20 cellular contexts compared by ENCODE assay signal in the genomic region with DNA sequence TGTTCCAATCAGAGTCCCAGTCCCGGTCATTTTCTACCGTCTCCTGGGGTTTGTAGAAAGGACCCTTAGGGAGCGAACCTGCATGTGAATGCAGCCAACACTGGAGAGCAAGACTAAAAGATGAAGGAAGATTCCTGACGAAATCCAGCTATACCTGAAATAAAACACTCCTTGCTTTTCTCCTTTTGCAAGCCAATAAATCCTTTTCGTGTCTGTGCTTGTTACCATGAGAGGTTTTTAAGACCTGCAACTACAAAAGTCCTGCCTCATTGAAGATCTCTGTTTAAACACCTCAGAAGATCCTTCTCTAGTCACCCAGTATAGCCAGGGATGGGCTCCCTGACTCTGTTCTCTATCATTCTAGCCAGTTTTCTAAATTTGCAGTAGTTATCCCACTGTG. TPM values are rescaled to one million over a fixed set of nuclear protein-coding genes. Genes with fewer than 3 reads are reported as not detected.
DNase-seq lines count a peak whose midpoint lies in the region; ATAC-seq and TF ChIP-seq lines count a peak whose summit lies in the region.
"Had no signal": no experiment of that assay in that cellular context is flagged by ENCODE, and none has a peak within 500 bp of the region (broad histone marks: within the 10 kb centered on the region; RNA-seq: fewer than 3 reads in every experiment).

No MANE protein-coding gene starts in this region.

- no peaks in the 10 kb centered on the region for H3K27me3 Mint-ChIP-seq in activated naive CD8-positive, alpha-beta T cell
- H3K27me3 Mint-ChIP-seq in activated naive CD8-positive, alpha-beta T cell treated with anti-CD3 and anti-CD28 coated beads, Interleukin-2, amount 50 U/mL, for 24 hours = no peaks in the 10 kb centered on the region
- H3K27me3 Mint-ChIP-seq in activated B cell treated with CpG ODN at 0.5 μM for 24 hours = no peaks in the 10 kb centered on the region

- intact Hi-C loops in activated B cell treated with CpG ODN at 0.5 μM for 24 hours (cut with micrococcal nuclease) = no loop called here

- H3K27me3 ChIP-seq in thymus (ENCODE audit: control insufficient read depth, insufficient read depth) = no peaks in the 10 kb centered on the region
- H3K27me3 ChIP-seq: ascending aorta, neural progenitor cell, upper lobe of right lung had no signal

- H3K9me3 Mint-ChIP-seq in activated naive CD8-positive, alpha-beta T cell (ENCODE audit: low read depth) = no peaks in the 10 kb centered on the region
- H3K9me3 Mint-ChIP-seq in activated naive CD8-positive, alpha-beta T cell treated with anti-CD3 and anti-CD28 coated beads, Interleukin-2, amount 50 U/mL, for 24 hours = no peaks in the 10 kb centered on the region
- no peaks in the 10 kb centered on the region for H3K9me3 Mint-ChIP-seq in activated B cell treated with CpG ODN at 0.5 μM for 24 hours
- H3K9me3 Mint-ChIP-seq: neural progenitor cell had no signal

- 92% methylated on average over 5 of the region's 5 CpGs for WGBS in thymus

- no peak overlapping the region for H3K4me3 Mint-ChIP-seq in activated naive CD8-positive, alpha-beta T cell
- no peak overlapping the region for H3K4me3 Mint-ChIP-seq in activated naive CD8-positive, alpha-beta T cell treated with anti-CD3 and anti-CD28 coated beads, Interleukin-2, amount 50 U/mL, for 24 hours
- H3K4me3 Mint-ChIP-seq in activated B cell treated with CpG ODN at 0.5 μM for 24 hours = no peak overlapping the region
- H3K4me3 Mint-ChIP-seq: neural progenitor cell had no signal

- H3K36me3 ChIP-seq in thymus (ENCODE audit: control insufficient read depth, insufficient read depth) = peaks cover 44% of the 10 kb centered on the region
- H3K36me3 ChIP-seq: ascending aorta, neural progenitor cell, upper lobe of right lung had no signal

- POLR2A ChIA-PET in activated B cell treated with CpG ODN at 0.5 μM for 24 hours (lab: Charles Lee) = interaction anchor here (0.7 kb wide), 2 partner anchors 37 to 120 kb away, joined by 3 read pairs; no protein-coding TSS in a partner anchor

- H3K27ac ChIP-seq in thymus (ENCODE audit: low read depth) = peak overlapping the region; percentile 37
- H3K27ac ChIP-seq: ascending aorta, neural progenitor cell, upper lobe of right lung had no signal

- H3K4me3 ChIP-seq in epithelial cell of esophagus (ENCODE audit: low read length) (no peak overlapping the region), thymus (ENCODE audit: low read length) (no peak overlapping the region)
- H3K4me3 ChIP-seq: ascending aorta, neural progenitor cell, upper lobe of right lung had no signal

- peaks cover 1% of the 10 kb centered on the region for H3K36me3 Mint-ChIP-seq in activated naive CD8-positive, alpha-beta T cell
- H3K36me3 Mint-ChIP-seq in activated naive CD8-positive, alpha-beta T cell treated with anti-CD3 and anti-CD28 coated beads, Interleukin-2, amount 50 U/mL, for 24 hours (ENCODE audit: low read depth) = peaks cover 6% of the 10 kb centered on the region
- peaks cover 18% of the 10 kb centered on the region for H3K36me3 Mint-ChIP-seq in activated B cell treated with CpG ODN at 0.5 μM for 24 hours (ENCODE audit: low read depth)

- H3K4me1 Mint-ChIP-seq in activated naive CD8-positive, alpha-beta T cell (ENCODE audit: low read depth) = peaks cover 58% of the 10 kb centered on the region
- H3K4me1 Mint-ChIP-seq in activated naive CD8-positive, alpha-beta T cell treated with anti-CD3 and anti-CD28 coated beads, Interleukin-2, amount 50 U/mL, for 24 hours = peaks cover 44% of the 10 kb centered on the region
- peaks cover 40% of the 10 kb centered on the region for H3K4me1 Mint-ChIP-seq in activated B cell treated with CpG ODN at 0.5 μM for 24 hours

- peak overlapping the region; percentile 77 for H3K27ac Mint-ChIP-seq in activated naive CD8-positive, alpha-beta T cell
- no peak overlapping the region for H3K27ac Mint-ChIP-seq in activated naive CD8-positive, alpha-beta T cell treated with anti-CD3 and anti-CD28 coated beads, Interleukin-2, amount 50 U/mL, for 24 hours
- peak overlapping the region; percentile 12 for H3K27ac Mint-ChIP-seq in activated B cell treated with CpG ODN at 0.5 μM for 24 hours

- H3K9me3 ChIP-seq in thymus (ENCODE audit: control insufficient read depth) = no peaks in the 10 kb centered on the region
- H3K9me3 ChIP-seq: ascending aorta, upper lobe of right lung had no signal

- no peak for DNase-seq in activated naive CD8-positive, alpha-beta T cell treated with anti-CD3 and anti-CD28 coated beads, Interleukin-2, amount 50 U/mL, for 24 hours
- DNase-seq in activated B cell treated with CpG ODN at 0.5 μM for 24 hours (no peak), epithelial cell of esophagus (ENCODE audit: low read depth) (peak; percentile 68), NCI-H2029 (lab: John Stamatoyannopoulos, UW) (no peak), left lobe of liver (ENCODE audit: low spot score) (no peak), NOMO-1 treated with dmso at 0.1 percent for 144 hours (lab: John Stamatoyannopoulos, UW; ENCODE audit: unreplicated experiment) (no peak)
- DNase-seq: Calu3; foreskin fibroblast; hippocampal formation; kidney; NCI-H1694 treated with DMSO at 0.1 percent for 48 hours; NCI-H226; stimulated activated naive CD4-positive, alpha-beta T cell treated with Interleukin-2 at 50 U/mL for 16 hours; upper lobe of right lung had no signal

- no peak for TF ChIP-seq CTCF in activated B cell treated with CpG ODN at 0.5 μM for 24 hours (IDR thresholded peaks at IDR 0.05)
- TF ChIP-seq CTCF in epithelial cell of esophagus (IDR thresholded peaks at IDR 0.05; ENCODE audit: insufficient read depth, low read depth, low read length, missing control alignments) = no peak

- CTCF ChIA-PET in activated B cell treated with CpG ODN at 0.5 μM for 24 hours (lab: Charles Lee) = no interaction called here

- H3K4me1 ChIP-seq in thymus (ENCODE audit: control insufficient read depth, insufficient read depth, low read length) = peaks cover 5% of the 10 kb centered on the region
- H3K4me1 ChIP-seq: ascending aorta had no signal

- ATAC-seq in activated naive CD8-positive, alpha-beta T cell treated with anti-CD3 and anti-CD28 coated beads, Interleukin-2, amount 50 U/mL, for 24 hours = no peak
- no peak for ATAC-seq in activated B cell treated with CpG ODN at 0.5 μM for 24 hours (ENCODE audit: low read depth)
- ATAC-seq in left lobe of liver = no peak
- ATAC-seq: Panc1, upper lobe of right lung had no signal

RNA-seq across cellular contexts. Expression of gene SLC34A1, which starts 10.0 kb away (rescaled TPM):
- total RNA-seq in activated B cell treated with CpG ODN at 0.5 μM for 24 hours (not detected in 2 replicates), left lobe of liver (3.0 TPM)
- polyA plus RNA-seq in thymus = 0.02 TPM
- total RNA-seq: ascending aorta, cerebellum, upper lobe of right lung had no signal

RNA-seq across cellular contexts. Expression of gene RGS14, which starts 16.5 kb away (rescaled TPM):
- total RNA-seq in activated B cell treated with CpG ODN at 0.5 μM for 24 hours (50.6 and 58.3 TPM in 2 replicates), left lobe of liver (34.6 TPM)
- 52.7 TPM for polyA plus RNA-seq in thymus

RNA-seq across cellular contexts. Expression of gene LMAN2, which starts 22.7 kb away (rescaled TPM):
- total RNA-seq in activated B cell treated with CpG ODN at 0.5 μM for 24 hours = 88.0 and 89.7 TPM in 2 replicates
- 95.3 TPM for polyA plus RNA-seq in thymus
- 162 TPM for total RNA-seq in left lobe of liver

RNA-seq across cellular contexts. Expression of gene PFN3, which starts 26.2 kb away (rescaled TPM):
- total RNA-seq in activated B cell treated with CpG ODN at 0.5 μM for 24 hours (not detected in 2 replicates), left lobe of liver (not detected)
- not detected for polyA plus RNA-seq in thymus
- total RNA-seq: ascending aorta, Calu3, cerebellum, kidney, upper lobe of right lung had no signal

RNA-seq across cellular contexts. Expression of gene F12, which starts 35.2 kb away (rescaled TPM):
- total RNA-seq in activated B cell treated with CpG ODN at 0.5 μM for 24 hours (0.31 TPM in 1 of 2 replicates, not detected in the other), left lobe of liver (292 TPM)
- 1.2 TPM for polyA plus RNA-seq in thymus
- total RNA-seq: ascending aorta had no signal
